Comparison of ENCODE assay signal across 8 cellular contexts in the genomic region with DNA sequence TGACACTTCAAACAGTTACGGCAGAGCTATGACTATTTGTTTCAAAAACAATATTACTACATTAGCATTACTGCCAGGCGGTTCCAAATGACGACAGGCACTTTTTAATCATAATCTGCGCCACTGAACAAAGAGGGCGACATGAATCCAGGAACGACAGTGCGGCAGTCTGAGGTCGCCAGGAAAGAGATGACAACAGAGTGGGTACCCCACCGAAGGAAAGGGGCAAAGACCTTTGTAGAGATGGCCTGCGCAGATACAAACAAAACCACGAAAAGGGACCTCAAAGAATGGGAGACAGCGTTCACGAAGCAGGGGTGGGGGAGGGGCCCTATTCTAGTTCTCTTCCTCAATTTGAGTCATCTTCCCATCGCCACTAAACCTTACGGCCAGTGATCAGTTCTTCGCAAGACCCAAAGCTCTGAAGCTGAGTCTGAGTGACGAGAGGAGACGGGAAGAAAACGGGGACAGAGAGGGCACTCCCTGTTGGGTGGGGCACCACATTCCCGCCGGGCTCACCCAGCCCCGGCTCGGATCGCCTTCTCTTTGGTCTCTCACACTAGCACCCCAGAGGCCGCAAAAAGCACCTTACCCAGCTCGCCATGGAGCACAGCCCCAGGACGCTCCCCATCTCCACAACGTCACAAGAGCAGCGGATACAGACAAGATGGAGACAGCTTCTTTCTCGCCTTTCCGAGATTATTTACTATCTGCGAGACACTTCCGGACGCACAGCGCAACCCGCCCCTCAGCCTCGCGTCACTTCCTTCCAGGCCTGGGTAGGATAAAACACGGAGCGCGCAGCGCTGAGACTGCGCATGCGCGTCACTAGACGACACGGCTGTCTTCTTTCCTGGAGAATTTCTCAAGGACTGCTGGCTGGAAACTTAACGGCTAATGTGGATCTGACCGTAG. TPM values are rescaled to one million over a fixed set of nuclear protein-coding genes. Genes with fewer than 3 reads are reported as not detected.
DNase-seq lines count a peak whose midpoint lies in the region; ATAC-seq and TF ChIP-seq lines count a peak whose summit lies in the region.

A gene (minus strand): TSS at position 701 of the 915 bp plus-strand sequence. CDS start 70 bp downstream, at position 631.

- peak; percentile 91 to 92 for DNase-seq in NCI-H187 (lab: John Stamatoyannopoulos, UW)
- peak; percentile 77 to 96 (median 89) for DNase-seq in T-helper 2 cell
- peak; percentile 97 for DNase-seq in left ventricle myocardium superior
- DNase-seq in prostate gland (ENCODE audit: low spot score) = peak; percentile 96

- WGBS in prostate gland = under 1% methylated on average over 49 of the region's 49 CpGs
- WGBS in urinary bladder = under 1% methylated on average over 49 of the region's 49 CpGs

- intact Hi-C loops in left ventricle myocardium superior (cut with micrococcal nuclease) = no loop called here
- intact Hi-C loops in prostate gland (cut with DNase I) = loop anchor here (2.0 kb wide), 1 partner anchor 73 kb away; a partner anchor contains a TSS

- H3K36me3 ChIP-seq in prostate gland = no peaks in the 10 kb centered on the region
- H3K36me3 ChIP-seq in urinary bladder (ENCODE audit: insufficient read depth) = no peaks in the 10 kb centered on the region

- no peaks in the 10 kb centered on the region for H3K27me3 ChIP-seq in prostate gland (replicated peaks; ENCODE audit: insufficient read depth)

- peak; percentile 90 for TF ChIP-seq POLR2A in prostate gland (IDR thresholded peaks at IDR 0.05)

- no peaks in the 10 kb centered on the region for H3K9me3 ChIP-seq in prostate gland

- TF ChIP-seq CTCF in prostate gland (IDR thresholded peaks at IDR 0.05) = no peak

- ATAC-seq in GM18498 (IDR thresholded peaks at IDR 0.05; ENCODE audit: unreplicated experiment) (peak; percentile 99), HG02938 (IDR thresholded peaks at IDR 0.05; ENCODE audit: unreplicated experiment) (peak; percentile 99), left ventricle myocardium superior (peak; percentile 100)

- H3K4me1 ChIP-seq in prostate gland (replicated peaks) = no peaks in the 10 kb centered on the region
- H3K4me1 ChIP-seq in urinary bladder (ENCODE audit: insufficient read depth) = no peaks in the 10 kb centered on the region

- H3K27ac ChIP-seq in angular gyrus (ENCODE audit: low read depth, low read length) (peak within 1 kb of the TSS; percentile 90), prostate gland (peak within 1 kb of the TSS; percentile 95 to 98), urinary bladder (ENCODE audit: low read depth) (peak within 1 kb of the TSS; percentile 93)

- H3K4me3 ChIP-seq in prostate gland (peak within 1 kb of the TSS; percentile 84 to 87), urinary bladder (ENCODE audit: low read depth, low read length) (peak within 1 kb of the TSS; percentile 66)

RNA-seq across cellular contexts. Expression of the gene that starts here (rescaled TPM):
- total RNA-seq in left ventricle myocardium superior (152 TPM), prostate gland (100 to 1,000 TPM; 159 to 165 TPM), urinary bladder (297 TPM)
- 207 TPM for polyA plus RNA-seq in urinary bladder

Comparison
In these comparisons a context has a peak if more than half of its experiments do, and no peak if none do; other contexts are left out.
1. Peak in every context shown above with its lines: DNase-seq, ATAC-seq, H3K4me3 ChIP-seq and H3K27ac ChIP-seq.